Comparison of ENCODE assay signal across 1 cellular context in genomic region chr2:44655401-44655864, GRCh38.
A peak's percentile ranks its signal among the peaks of the same experiment; 100 is the strongest.
TF ChIP-seq lines count a peak whose summit lies in the region.

No MANE protein-coding gene starts in this region.

TF ChIP-seq in HEK293, 187 proteins besides CTCF, POLR2A, EP300 and RAD21 (continued from another document and continues in another):
- TF ChIP-seq, protein P1, sequence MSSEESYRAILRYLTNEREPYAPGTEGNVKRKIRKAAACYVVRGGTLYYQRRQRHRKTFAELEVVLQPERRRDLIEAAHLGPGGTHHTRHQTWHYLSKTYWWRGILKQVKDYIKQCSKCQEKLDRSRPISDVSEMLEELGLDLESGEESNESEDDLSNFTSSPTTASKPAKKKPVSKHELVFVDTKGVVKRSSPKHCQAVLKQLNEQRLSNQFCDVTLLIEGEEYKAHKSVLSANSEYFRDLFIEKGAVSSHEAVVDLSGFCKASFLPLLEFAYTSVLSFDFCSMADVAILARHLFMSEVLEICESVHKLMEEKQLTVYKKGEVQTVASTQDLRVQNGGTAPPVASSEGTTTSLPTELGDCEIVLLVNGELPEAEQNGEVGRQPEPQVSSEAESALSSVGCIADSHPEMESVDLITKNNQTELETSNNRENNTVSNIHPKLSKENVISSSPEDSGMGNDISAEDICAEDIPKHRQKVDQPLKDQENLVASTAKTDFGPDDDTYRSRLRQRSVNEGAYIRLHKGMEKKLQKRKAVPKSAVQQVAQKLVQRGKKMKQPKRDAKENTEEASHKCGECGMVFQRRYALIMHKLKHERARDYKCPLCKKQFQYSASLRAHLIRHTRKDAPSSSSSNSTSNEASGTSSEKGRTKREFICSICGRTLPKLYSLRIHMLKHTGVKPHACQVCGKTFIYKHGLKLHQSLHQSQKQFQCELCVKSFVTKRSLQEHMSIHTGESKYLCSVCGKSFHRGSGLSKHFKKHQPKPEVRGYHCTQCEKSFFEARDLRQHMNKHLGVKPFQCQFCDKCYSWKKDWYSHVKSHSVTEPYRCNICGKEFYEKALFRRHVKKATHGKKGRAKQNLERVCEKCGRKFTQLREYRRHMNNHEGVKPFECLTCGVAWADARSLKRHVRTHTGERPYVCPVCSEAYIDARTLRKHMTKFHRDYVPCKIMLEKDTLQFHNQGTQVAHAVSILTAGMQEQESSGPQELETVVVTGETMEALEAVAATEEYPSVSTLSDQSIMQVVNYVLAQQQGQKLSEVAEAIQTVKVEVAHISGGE (tag by site-specific recombination; conservative IDR thresholded peaks at IDR 0.05; ENCODE audit: low read depth), result no peak
- no peak for TF ChIP-seq ZNF701 (tag by site-specific recombination; IDR thresholded peaks at IDR 0.05)
- TF ChIP-seq ZNF350 (tag by site-specific recombination; IDR thresholded peaks at IDR 0.05), result no peak
- TF ChIP-seq, protein P2, sequence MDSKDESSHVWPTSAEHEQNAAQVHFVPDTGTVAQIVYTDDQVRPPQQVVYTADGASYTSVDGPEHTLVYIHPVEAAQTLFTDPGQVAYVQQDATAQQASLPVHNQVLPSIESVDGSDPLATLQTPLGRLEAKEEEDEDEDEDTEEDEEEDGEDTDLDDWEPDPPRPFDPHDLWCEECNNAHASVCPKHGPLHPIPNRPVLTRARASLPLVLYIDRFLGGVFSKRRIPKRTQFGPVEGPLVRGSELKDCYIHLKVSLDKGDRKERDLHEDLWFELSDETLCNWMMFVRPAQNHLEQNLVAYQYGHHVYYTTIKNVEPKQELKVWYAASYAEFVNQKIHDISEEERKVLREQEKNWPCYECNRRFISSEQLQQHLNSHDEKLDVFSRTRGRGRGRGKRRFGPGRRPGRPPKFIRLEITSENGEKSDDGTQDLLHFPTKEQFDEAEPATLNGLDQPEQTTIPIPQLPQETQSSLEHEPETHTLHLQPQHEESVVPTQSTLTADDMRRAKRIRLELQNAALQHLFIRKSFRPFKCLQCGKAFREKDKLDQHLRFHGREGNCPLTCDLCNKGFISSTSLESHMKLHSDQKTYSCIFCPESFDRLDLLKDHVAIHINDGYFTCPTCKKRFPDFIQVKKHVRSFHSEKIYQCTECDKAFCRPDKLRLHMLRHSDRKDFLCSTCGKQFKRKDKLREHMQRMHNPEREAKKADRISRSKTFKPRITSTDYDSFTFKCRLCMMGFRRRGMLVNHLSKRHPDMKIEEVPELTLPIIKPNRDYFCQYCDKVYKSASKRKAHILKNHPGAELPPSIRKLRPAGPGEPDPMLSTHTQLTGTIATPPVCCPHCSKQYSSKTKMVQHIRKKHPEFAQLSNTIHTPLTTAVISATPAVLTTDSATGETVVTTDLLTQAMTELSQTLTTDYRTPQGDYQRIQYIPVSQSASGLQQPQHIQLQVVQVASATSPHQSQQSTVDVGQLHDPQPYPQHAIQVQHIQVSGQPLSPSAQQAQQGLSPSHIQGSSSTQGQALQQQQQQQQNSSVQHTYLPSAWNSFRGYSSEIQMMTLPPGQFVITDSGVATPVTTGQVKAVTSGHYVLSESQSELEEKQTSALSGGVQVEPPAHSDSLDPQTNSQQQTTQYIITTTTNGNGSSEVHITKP (tag by site-specific recombination; IDR thresholded peaks at IDR 0.05), result no peak; the same call in 1 of the 2 replicates
- TF ChIP-seq, protein P3, sequence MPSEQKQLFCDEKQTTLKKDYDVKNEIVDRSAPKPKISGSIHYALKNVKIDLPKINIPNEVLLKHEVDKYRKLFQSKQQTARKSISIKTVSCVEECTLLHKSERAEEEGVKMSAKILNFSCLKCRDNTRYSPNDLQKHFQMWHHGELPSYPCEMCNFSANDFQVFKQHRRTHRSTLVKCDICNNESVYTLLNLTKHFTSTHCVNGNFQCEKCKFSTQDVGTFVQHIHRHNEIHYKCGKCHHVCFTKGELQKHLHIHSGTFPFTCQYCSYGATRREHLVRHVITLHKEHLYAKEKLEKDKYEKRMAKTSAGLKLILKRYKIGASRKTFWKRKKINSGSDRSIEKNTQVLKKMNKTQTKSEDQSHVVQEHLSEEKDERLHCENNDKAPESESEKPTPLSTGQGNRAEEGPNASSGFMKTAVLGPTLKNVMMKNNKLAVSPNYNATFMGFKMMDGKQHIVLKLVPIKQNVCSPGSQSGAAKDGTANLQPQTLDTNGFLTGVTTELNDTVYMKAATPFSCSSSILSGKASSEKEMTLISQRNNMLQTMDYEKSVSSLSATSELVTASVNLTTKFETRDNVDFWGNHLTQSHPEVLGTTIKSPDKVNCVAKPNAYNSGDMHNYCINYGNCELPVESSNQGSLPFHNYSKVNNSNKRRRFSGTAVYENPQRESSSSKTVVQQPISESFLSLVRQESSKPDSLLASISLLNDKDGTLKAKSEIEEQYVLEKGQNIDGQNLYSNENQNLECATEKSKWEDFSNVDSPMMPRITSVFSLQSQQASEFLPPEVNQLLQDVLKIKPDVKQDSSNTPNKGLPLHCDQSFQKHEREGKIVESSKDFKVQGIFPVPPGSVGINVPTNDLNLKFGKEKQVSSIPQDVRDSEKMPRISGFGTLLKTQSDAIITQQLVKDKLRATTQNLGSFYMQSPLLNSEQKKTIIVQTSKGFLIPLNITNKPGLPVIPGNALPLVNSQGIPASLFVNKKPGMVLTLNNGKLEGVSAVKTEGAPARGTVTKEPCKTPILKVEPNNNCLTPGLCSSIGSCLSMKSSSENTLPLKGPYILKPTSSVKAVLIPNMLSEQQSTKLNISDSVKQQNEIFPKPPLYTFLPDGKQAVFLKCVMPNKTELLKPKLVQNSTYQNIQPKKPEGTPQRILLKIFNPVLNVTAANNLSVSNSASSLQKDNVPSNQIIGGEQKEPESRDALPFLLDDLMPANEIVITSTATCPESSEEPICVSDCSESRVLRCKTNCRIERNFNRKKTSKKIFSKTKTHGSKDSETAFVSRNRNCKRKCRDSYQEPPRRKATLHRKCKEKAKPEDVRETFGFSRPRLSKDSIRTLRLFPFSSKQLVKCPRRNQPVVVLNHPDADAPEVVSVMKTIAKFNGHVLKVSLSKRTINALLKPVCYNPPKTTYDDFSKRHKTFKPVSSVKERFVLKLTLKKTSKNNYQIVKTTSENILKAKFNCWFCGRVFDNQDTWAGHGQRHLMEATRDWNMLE (tag by site-specific recombination; conservative IDR thresholded peaks at IDR 0.05; ENCODE audit: low read depth), result no peak
- TF ChIP-seq SP3 (tag by site-specific recombination; IDR thresholded peaks at IDR 0.05), result no peak; the same call in none of the 2 replicates
- TF ChIP-seq ZXDB (tag by site-specific recombination; IDR thresholded peaks at IDR 0.05), result peak; percentile 85
- no peak for TF ChIP-seq SCRT2 (tag by site-specific recombination; IDR thresholded peaks at IDR 0.05)
- no peak for TF ChIP-seq ZNF423 (tag by site-specific recombination; IDR thresholded peaks at IDR 0.05)
- no peak for TF ChIP-seq ZNF624 (tag by site-specific recombination; IDR thresholded peaks at IDR 0.05)
- TF ChIP-seq ZNF623 (tag by site-specific recombination; IDR thresholded peaks at IDR 0.05), result no peak
- TF ChIP-seq, protein P4, sequence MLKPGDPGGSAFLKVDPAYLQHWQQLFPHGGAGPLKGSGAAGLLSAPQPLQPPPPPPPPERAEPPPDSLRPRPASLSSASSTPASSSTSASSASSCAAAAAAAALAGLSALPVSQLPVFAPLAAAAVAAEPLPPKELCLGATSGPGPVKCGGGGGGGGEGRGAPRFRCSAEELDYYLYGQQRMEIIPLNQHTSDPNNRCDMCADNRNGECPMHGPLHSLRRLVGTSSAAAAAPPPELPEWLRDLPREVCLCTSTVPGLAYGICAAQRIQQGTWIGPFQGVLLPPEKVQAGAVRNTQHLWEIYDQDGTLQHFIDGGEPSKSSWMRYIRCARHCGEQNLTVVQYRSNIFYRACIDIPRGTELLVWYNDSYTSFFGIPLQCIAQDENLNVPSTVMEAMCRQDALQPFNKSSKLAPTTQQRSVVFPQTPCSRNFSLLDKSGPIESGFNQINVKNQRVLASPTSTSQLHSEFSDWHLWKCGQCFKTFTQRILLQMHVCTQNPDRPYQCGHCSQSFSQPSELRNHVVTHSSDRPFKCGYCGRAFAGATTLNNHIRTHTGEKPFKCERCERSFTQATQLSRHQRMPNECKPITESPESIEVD (tag by site-specific recombination; IDR thresholded peaks at IDR 0.05), result peak; percentile 67
- TF ChIP-seq ZNF221 (tag by site-specific recombination; IDR thresholded peaks at IDR 0.05; ENCODE audit: borderline replicate concordance), result no peak
- TF ChIP-seq ZNF639 (tag by site-specific recombination; IDR thresholded peaks at IDR 0.05), result no peak
- no peak for TF ChIP-seq PRDM1 (tag by site-specific recombination; IDR thresholded peaks at IDR 0.05)
- TF ChIP-seq, protein P5, sequence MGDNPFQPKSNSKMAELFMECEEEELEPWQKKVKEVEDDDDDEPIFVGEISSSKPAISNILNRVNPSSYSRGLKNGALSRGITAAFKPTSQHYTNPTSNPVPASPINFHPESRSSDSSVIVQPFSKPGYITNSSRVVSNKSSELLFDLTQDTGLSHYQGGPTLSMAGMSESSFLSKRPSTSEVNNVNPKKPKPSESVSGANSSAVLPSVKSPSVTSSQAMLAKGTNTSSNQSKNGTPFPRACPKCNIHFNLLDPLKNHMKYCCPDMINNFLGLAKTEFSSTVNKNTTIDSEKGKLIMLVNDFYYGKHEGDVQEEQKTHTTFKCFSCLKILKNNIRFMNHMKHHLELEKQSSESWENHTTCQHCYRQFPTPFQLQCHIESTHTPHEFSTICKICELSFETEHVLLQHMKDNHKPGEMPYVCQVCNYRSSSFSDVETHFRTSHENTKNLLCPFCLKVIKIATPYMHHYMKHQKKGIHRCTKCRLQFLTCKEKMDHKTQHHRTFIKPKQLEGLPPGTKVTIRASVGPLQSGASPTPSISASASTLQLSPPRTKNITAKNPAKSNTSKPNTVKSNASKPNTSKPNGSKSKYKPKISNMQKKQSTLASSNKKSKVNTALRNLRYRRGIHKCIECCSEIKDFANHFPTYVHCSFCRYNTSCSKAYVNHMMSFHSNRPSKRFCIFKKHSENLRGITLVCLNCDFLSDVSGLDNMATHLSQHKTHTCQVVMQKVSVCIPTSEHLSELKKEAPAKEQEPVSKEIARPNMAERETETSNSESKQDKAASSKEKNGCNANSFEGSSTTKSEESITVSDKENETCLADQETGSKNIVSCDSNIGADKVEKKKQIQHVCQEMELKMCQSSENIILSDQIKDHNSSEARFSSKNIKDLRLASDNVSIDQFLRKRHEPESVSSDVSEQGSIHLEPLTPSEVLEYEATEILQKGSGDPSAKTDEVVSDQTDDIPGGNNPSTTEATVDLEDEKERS (tag by site-specific recombination; IDR thresholded peaks at IDR 0.05), result no peak
- peak; percentile 36; the same call in 1 of the 2 replicates for TF ChIP-seq SCRT1 (tag by site-specific recombination; IDR thresholded peaks at IDR 0.05; ENCODE audit: borderline replicate concordance)
- TF ChIP-seq ZNF692 (tag by site-specific recombination; IDR thresholded peaks at IDR 0.05), result no peak
- no peak for TF ChIP-seq ZNF132 (tag by site-specific recombination; IDR thresholded peaks at IDR 0.05; ENCODE audit: borderline replicate concordance)
- no peak for TF ChIP-seq ZNF660 (tag by site-specific recombination; IDR thresholded peaks at IDR 0.05)
- TF ChIP-seq FEZF1 (tag by site-specific recombination; IDR thresholded peaks at IDR 0.05), result peak; percentile 71
- TF ChIP-seq, protein P6, sequence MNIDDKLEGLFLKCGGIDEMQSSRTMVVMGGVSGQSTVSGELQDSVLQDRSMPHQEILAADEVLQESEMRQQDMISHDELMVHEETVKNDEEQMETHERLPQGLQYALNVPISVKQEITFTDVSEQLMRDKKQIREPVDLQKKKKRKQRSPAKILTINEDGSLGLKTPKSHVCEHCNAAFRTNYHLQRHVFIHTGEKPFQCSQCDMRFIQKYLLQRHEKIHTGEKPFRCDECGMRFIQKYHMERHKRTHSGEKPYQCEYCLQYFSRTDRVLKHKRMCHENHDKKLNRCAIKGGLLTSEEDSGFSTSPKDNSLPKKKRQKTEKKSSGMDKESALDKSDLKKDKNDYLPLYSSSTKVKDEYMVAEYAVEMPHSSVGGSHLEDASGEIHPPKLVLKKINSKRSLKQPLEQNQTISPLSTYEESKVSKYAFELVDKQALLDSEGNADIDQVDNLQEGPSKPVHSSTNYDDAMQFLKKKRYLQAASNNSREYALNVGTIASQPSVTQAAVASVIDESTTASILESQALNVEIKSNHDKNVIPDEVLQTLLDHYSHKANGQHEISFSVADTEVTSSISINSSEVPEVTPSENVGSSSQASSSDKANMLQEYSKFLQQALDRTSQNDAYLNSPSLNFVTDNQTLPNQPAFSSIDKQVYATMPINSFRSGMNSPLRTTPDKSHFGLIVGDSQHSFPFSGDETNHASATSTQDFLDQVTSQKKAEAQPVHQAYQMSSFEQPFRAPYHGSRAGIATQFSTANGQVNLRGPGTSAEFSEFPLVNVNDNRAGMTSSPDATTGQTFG (tag by site-specific recombination; IDR thresholded peaks at IDR 0.05; ENCODE audit: borderline replicate concordance), result no peak
- TF ChIP-seq ZNF580 (tag by site-specific recombination; IDR thresholded peaks at IDR 0.05), result no peak
- TF ChIP-seq ZNF112 (tag by site-specific recombination; IDR thresholded peaks at IDR 0.05), result no peak
- no peak for TF ChIP-seq ZNF585B (tag by site-specific recombination; IDR thresholded peaks at IDR 0.05)
- no peak for TF ChIP-seq ZNF426 (tag by site-specific recombination; IDR thresholded peaks at IDR 0.05)
- TF ChIP-seq, protein P7, sequence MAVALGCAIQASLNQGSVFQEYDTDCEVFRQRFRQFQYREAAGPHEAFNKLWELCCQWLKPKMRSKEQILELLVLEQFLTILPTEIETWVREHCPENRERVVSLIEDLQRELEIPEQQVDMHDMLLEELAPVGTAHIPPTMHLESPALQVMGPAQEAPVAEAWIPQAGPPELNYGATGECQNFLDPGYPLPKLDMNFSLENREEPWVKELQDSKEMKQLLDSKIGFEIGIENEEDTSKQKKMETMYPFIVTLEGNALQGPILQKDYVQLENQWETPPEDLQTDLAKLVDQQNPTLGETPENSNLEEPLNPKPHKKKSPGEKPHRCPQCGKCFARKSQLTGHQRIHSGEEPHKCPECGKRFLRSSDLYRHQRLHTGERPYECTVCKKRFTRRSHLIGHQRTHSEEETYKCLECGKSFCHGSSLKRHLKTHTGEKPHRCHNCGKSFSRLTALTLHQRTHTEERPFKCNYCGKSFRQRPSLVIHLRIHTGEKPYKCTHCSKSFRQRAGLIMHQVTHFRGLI (tag by site-specific recombination; IDR thresholded peaks at IDR 0.05), result no peak
- TF ChIP-seq ZNF138 (tag by site-specific recombination; IDR thresholded peaks at IDR 0.05; ENCODE audit: borderline replicate concordance), result no peak
